Comparison of ENCODE assay signal across 19 cellular contexts in genomic region chr7:108282427-108282996, GRCh38.
DNase-seq lines count a peak whose midpoint lies in the region; ATAC-seq, FAIRE-seq and TF ChIP-seq lines count a peak whose summit lies in the region.
"Had no signal": no experiment of that assay in that cellular context is flagged by ENCODE, and none has a peak within 500 bp of the region (broad histone marks: within the 10 kb centered on the region; RNA-seq: fewer than 3 reads in every experiment).

No MANE protein-coding gene starts in this region.

- H3K36me3 Mint-ChIP-seq in neural progenitor cell: peaks cover 4% of the 10 kb centered on the region

- in situ Hi-C loops in K562 (cut with MboI): no loop called here

- H3K4me1 ChIP-seq in SK-N-SH (ENCODE audit: control insufficient read depth in 1 of 2, insufficient read depth in 2 of 2, low read depth in 1 of 2, low read length in 1 of 2) (peaks cover 0 to 26% of the 10 kb centered on the region in 2 experiments; a peak in 3 of 4 replicates), HEK293 (ENCODE audit: control insufficient read depth, insufficient read depth, low read length) (peaks cover 5% of the 10 kb centered on the region; the same call in 1 of the 2 replicates), K562 (replicated peaks in 1 of 2; ENCODE audit: control insufficient read depth in 2 of 2, insufficient read depth in 2 of 2, low read length in 2 of 2) (peaks cover 4% of the 10 kb centered on the region in 2 experiments; a peak in 3 of 5 replicates), neural progenitor cell (peaks cover 19% of the 10 kb centered on the region), kidney (ENCODE audit: control insufficient read depth in 1 of 2, insufficient read depth in 1 of 2, low read depth in 1 of 2, low read length in 2 of 2) (peaks cover 2 to 9% of the 10 kb centered on the region in 2 donors)
- H3K4me1 ChIP-seq: Peyer's patch had no signal

- H3K27me3 ChIP-seq in SK-N-SH (ENCODE audit: insufficient read depth): no peaks in the 10 kb centered on the region
- peaks cover 15 to 16% of the 10 kb centered on the region in 2 experiments for H3K27me3 ChIP-seq in K562 (ENCODE audit: control insufficient read depth in 2 of 2, insufficient read depth in 2 of 2, low read length in 2 of 2)
- no peaks in the 10 kb centered on the region for H3K27me3 ChIP-seq in neural progenitor cell
- H3K27me3 ChIP-seq: Peyer's patch had no signal

- H3K4me1 Mint-ChIP-seq in neural progenitor cell: peaks cover 11% of the 10 kb centered on the region
- H3K4me1 Mint-ChIP-seq: GM23338, T-helper 17 cell had no signal

- no peak for TF ChIP-seq POLR2A in K562 (conservative IDR thresholded peaks at IDR 0.05)

- no peaks in the 10 kb centered on the region for H3K9me3 Mint-ChIP-seq in neural progenitor cell
- H3K9me3 Mint-ChIP-seq: GM23338 had no signal

- 25% methylated on average over 4 of the region's 4 CpGs for WGBS in SK-N-SH (ENCODE audit: low lambda C conversion rate)
- 2% methylated on average over 4 of the region's 4 CpGs for WGBS in K562 (ENCODE audit: insufficient coverage, low coverage, missing lambda C conversion rate)

- BruUV-seq in K562 (replicated peaks; lab: Mats Ljungman, UMichigan): no TSS peak

- intact Hi-C loops in K562 (cut with micrococcal nuclease): no loop called here
- intact Hi-C loops in kidney (cut with DNase I): no loop called here

- CTCF ChIA-PET in SK-N-SH (lab: Yijun Ruan, JAX) (interaction anchor here (0.9 to 2.5 kb wide), 3 partner anchors 16 to 178 kb away, joined by 4 to 11 read pairs (median 6); no protein-coding TSS in a partner anchor), HEK293 (lab: Yijun Ruan, JAX) (no interaction called here), K562 (lab: Yijun Ruan, JAX; ENCODE audit: low intra/inter-chr PET ratio) (no interaction called here)

- H3K27ac ChIP-seq in SK-N-SH (ENCODE audit: low read depth in 2 of 2, low read length in 1 of 2) (peak overlapping the region in 1 of 2 experiments; percentile 58; a peak in 1 of 4 replicates), HEK293 (ENCODE audit: extremely low read depth, low read depth, low read length) (no peak overlapping the region), K562 (ENCODE audit: extremely low read depth, low read depth, low read length) (no peak overlapping the region), neural progenitor cell (no peak overlapping the region), kidney (ENCODE audit: low read depth in 2 of 2, low read length in 2 of 2) (no peak overlapping the region)
- H3K27ac ChIP-seq: HL-60, Peyer's patch had no signal

- H3K4me3 Mint-ChIP-seq in neural progenitor cell: no peak overlapping the region
- H3K4me3 Mint-ChIP-seq: GM23338, T-helper 17 cell had no signal

- FAIRE-seq in K562 (lab: Jason Lieb, UNC) (no peak), kidney (lab: Jason Lieb, UNC) (no peak)
- FAIRE-seq: GM12892 had no signal

- no peaks in the 10 kb centered on the region for H3K9me3 ChIP-seq in SK-N-SH
- H3K9me3 ChIP-seq in HEK293 (ENCODE audit: control insufficient read depth, insufficient read depth, low read depth, low read length): no peaks in the 10 kb centered on the region
- no peaks in the 10 kb centered on the region for H3K9me3 ChIP-seq in K562 (replicated peaks; ENCODE audit: control insufficient read depth, insufficient read depth, low read depth, low read length)
- H3K9me3 ChIP-seq in neural progenitor cell (ENCODE audit: low read depth): no peaks in the 10 kb centered on the region
- no peaks in the 10 kb centered on the region for H3K9me3 ChIP-seq in kidney (ENCODE audit: control insufficient read depth in 1 of 2, low read length in 2 of 2)
- H3K9me3 ChIP-seq: Peyer's patch had no signal

- H2AFZ ChIP-seq in SK-N-SH (ENCODE audit: low read depth): no peak overlapping the region
- no peak overlapping the region for H2AFZ ChIP-seq in K562 (ENCODE audit: low read depth, low read length)
- H2AFZ ChIP-seq in neural progenitor cell (replicated peaks): no peak overlapping the region
- H2AFZ ChIP-seq: GM23338 had no signal

- H3F3A ChIP-seq in SK-N-SH (replicated peaks; ENCODE audit: insufficient read depth): no peaks in the 10 kb centered on the region
- peaks cover 15% of the 10 kb centered on the region for H3F3A ChIP-seq in neural progenitor cell (ENCODE audit: low read depth)

- ATAC-seq in SK-N-SH treated with all-trans-retinoic acid at 6 μM for 48 hours: peak; percentile 28; the same call in 1 of the 3 replicates
- ATAC-seq in K562: no peak
- ATAC-seq in GM18867 (IDR thresholded peaks at IDR 0.05; ENCODE audit: unreplicated experiment): no peak
- ATAC-seq: GM23338, T-helper 17 cell had no signal

- no peak overlapping the region for H3K4me3 ChIP-seq in SK-N-SH (ENCODE audit: low read depth in 2 of 2, low read length in 1 of 2)
- no peak overlapping the region for H3K4me3 ChIP-seq in HEK293 (ENCODE audit: low read depth, low read length)
- H3K4me3 ChIP-seq in K562: no peak overlapping the region
- no peak overlapping the region for H3K4me3 ChIP-seq in neural progenitor cell
- no peak overlapping the region for H3K4me3 ChIP-seq in kidney (ENCODE audit: low read length in 2 of 2)
- H3K4me3 ChIP-seq: GM23338, Peyer's patch had no signal

- H4K20me1 ChIP-seq in SK-N-SH (ENCODE audit: insufficient read depth): no peaks in the 10 kb centered on the region
- H4K20me1 ChIP-seq in K562 (replicated peaks; ENCODE audit: control insufficient read depth, insufficient read depth, low read length): no peaks in the 10 kb centered on the region
- no peaks in the 10 kb centered on the region for H4K20me1 ChIP-seq in neural progenitor cell (ENCODE audit: low read depth)

- H3K9ac ChIP-seq in SK-N-SH: no peak overlapping the region
- no peak overlapping the region for H3K9ac ChIP-seq in K562 (ENCODE audit: insufficient read depth in 1 of 2, low read depth in 2 of 2, low read length in 2 of 2)
- H3K9ac ChIP-seq in neural progenitor cell: no peak overlapping the region
- no peak overlapping the region for H3K9ac ChIP-seq in kidney (ENCODE audit: low read length in 2 of 2)

- no peak for TF ChIP-seq EP300 in SK-N-SH (IDR thresholded peaks at IDR 0.05; ENCODE audit: borderline replicate concordance in 1 of 2, low read depth in 1 of 2, low read length in 1 of 2)
- no peak for TF ChIP-seq EP300 in K562 (IDR thresholded peaks at IDR 0.05; ENCODE audit: low read length)

- no peaks in the 10 kb centered on the region for H3K79me2 ChIP-seq in SK-N-SH (ENCODE audit: insufficient read depth)
- H3K79me2 ChIP-seq in K562 (ENCODE audit: control insufficient read depth, insufficient read depth, low read length): no peaks in the 10 kb centered on the region
- peaks cover 3% of the 10 kb centered on the region for H3K79me2 ChIP-seq in neural progenitor cell (ENCODE audit: low read depth)

- H3K4me2 ChIP-seq in SK-N-SH: no peak overlapping the region
- H3K4me2 ChIP-seq in K562 (ENCODE audit: insufficient read depth, low read length): no peak overlapping the region
- H3K4me2 ChIP-seq in neural progenitor cell: no peak overlapping the region
- H3K4me2 ChIP-seq: GM23338 had no signal

- POLR2A ChIA-PET in SK-N-SH (lab: Yijun Ruan, JAX): no interaction called here
- POLR2A ChIA-PET in HEK293 (lab: Yijun Ruan, JAX): no interaction called here
- POLR2A ChIA-PET in K562 (lab: Yijun Ruan, JAX): interaction anchor here (0.7 to 1.6 kb wide), 2 partner anchors 10 to 26 kb away, joined by 3 to 4 read pairs; no protein-coding TSS in a partner anchor

- TF ChIP-seq CTCF in SK-N-SH (IDR thresholded peaks at IDR 0.05) (no peak), HEK293 (tag by site-specific recombination; IDR thresholded peaks at IDR 0.05) (no peak), K562 (IDR thresholded peaks at IDR 0.05 in 2 of 3, conservative IDR thresholded peaks at IDR 0.05 in 1 of 3; ENCODE audit: insufficient read depth in 2 of 3, low read depth in 1 of 3, low read length in 3 of 3) (no peak), neural progenitor cell (IDR thresholded peaks at IDR 0.05) (no peak), kidney (IDR thresholded peaks at IDR 0.05; ENCODE audit: borderline replicate concordance, extremely low read depth, insufficient read depth) (no peak)

- TF ChIP-seq RAD21 in SK-N-SH (IDR thresholded peaks at IDR 0.05; ENCODE audit: low read length) (no peak), K562 (CRISPR knock-in tag; conservative IDR thresholded peaks at IDR 0.05 in 1 of 2, IDR thresholded peaks at IDR 0.05 in 1 of 2) (no peak)

- H3K27me3 Mint-ChIP-seq in neural progenitor cell (ENCODE audit: insufficient read depth, low read depth): no peaks in the 10 kb centered on the region

- H3K36me3 ChIP-seq in SK-N-SH (replicated peaks in 1 of 2; ENCODE audit: control insufficient read depth in 1 of 2, insufficient read depth in 2 of 2, low read length in 1 of 2): peaks cover 0 to 3% of the 10 kb centered on the region in 2 experiments
- H3K36me3 ChIP-seq in HEK293 (ENCODE audit: control insufficient read depth in 2 of 2, insufficient read depth in 1 of 2, low read length in 2 of 2): no peaks in the 10 kb centered on the region
- H3K36me3 ChIP-seq in K562 (ENCODE audit: control insufficient read depth, insufficient read depth, low read length): no peaks in the 10 kb centered on the region
- no peaks in the 10 kb centered on the region for H3K36me3 ChIP-seq in neural progenitor cell
- H3K36me3 ChIP-seq in kidney (ENCODE audit: control insufficient read depth in 1 of 2, insufficient read depth in 2 of 2, low read length in 2 of 2): no peaks in the 10 kb centered on the region
- H3K36me3 ChIP-seq: Peyer's patch had no signal

- H3K9me1 ChIP-seq in K562 (ENCODE audit: control insufficient read depth, insufficient read depth, low read length): no peaks in the 10 kb centered on the region

- peak overlapping the region; percentile 5 for H3K27ac Mint-ChIP-seq in neural progenitor cell
- H3K27ac Mint-ChIP-seq: GM23338, T-helper 17 cell had no signal

- DNase-seq in SK-N-SH (no peak), K562 (ENCODE audit: extremely low read depth in 1 of 4, low spot score in 3 of 4) (no peak), neural progenitor cell (ENCODE audit: low spot score) (no peak), kidney (no peak)
- DNase-seq: C1 segment of cervical spinal cord, DMS79, KBM-7, NCI-H2029, NCI-H226, NCI-H774, Peyer's patch, SHP77, T-helper 17 cell had no signal

- no peaks in the 10 kb centered on the region for H3K9me2 ChIP-seq in SK-N-SH

TF ChIP-seq in SK-N-SH treated with all-trans-retinoic acid at 6 μM for 48 hours, 23 proteins besides CTCF, POLR2A, EP300 and RAD21 (continues in another document):
- no peak for TF ChIP-seq ZFP30 (CRISPR knock-in tag; IDR thresholded peaks at IDR 0.05)
- TF ChIP-seq PPARA (CRISPR knock-in tag; IDR thresholded peaks at IDR 0.05; ENCODE audit: borderline replicate concordance): no peak

TF ChIP-seq in SK-N-SH, 30 proteins besides CTCF, POLR2A, EP300 and RAD21:
- TF ChIP-seq FOXM1 (IDR thresholded peaks at IDR 0.05; ENCODE audit: low read depth): no peak
TF ChIP-seq in SK-N-SH: peak in this region for 0.

TF ChIP-seq in HEK293, 187 proteins besides CTCF, POLR2A, EP300 and RAD21 (continues in another document):
- TF ChIP-seq ZNF558 (tag by site-specific recombination; IDR thresholded peaks at IDR 0.05): no peak

TF ChIP-seq in K562, 482 proteins besides CTCF, POLR2A, EP300 and RAD21 (continues in another document):
- peak; percentile 61; the same call in 1 of the 2 replicates for TF ChIP-seq NFIX (CRISPR knock-in tag; IDR thresholded peaks at IDR 0.05; ENCODE audit: low read depth)
